In genomic region chr5:134114886-134115805, GRCh38 we compare ENCODE assay signal across 8 cellular contexts. TPM values are rescaled to one million over a fixed set of nuclear protein-coding genes. Genes with fewer than 3 reads are reported as not detected.
DNase-seq lines count a peak whose midpoint lies in the region; ATAC-seq and TF ChIP-seq lines count a peak whose summit lies in the region.

No MANE protein-coding gene starts in this region.

- peaks cover 0 to 18% (median 7%) of the 10 kb centered on the region in 3 donors for H3K27me3 ChIP-seq in psoas muscle (ENCODE audit: insufficient read depth in 3 of 3, low read length in 2 of 3)

- ATAC-seq in GM18907 (IDR thresholded peaks at IDR 0.05; ENCODE audit: unreplicated experiment) (peak; percentile 12), HG03565 (IDR thresholded peaks at IDR 0.05; ENCODE audit: unreplicated experiment) (peak; percentile 5), psoas muscle (no peak)
- peak; percentile 1 for ATAC-seq in activated CD8-positive, alpha-beta T cell treated with anti-CD3 and anti-CD28 coated beads, Interleukin-2, amount 10 ng/mL, durations not matched to agents 7 days and 5 days

- H3K4me1 Mint-ChIP-seq in activated CD8-positive, alpha-beta T cell treated with anti-CD3 and anti-CD28 coated beads, Interleukin-2, amount 10 ng/mL, durations not matched to agents 7 days and 5 days (ENCODE audit: low read depth), result peaks cover 84% of the 10 kb centered on the region

- H3K9me3 ChIP-seq in psoas muscle, result no peaks in the 10 kb centered on the region

- WGBS in psoas muscle, 3 donors, result 6 to 16% (median 7%) methylated on average over 30 to 110 of the region's 110 CpGs

- POLR2A ChIA-PET in activated CD8-positive, alpha-beta T cell treated with anti-CD3 and anti-CD28 coated beads, Interleukin-2, amount 10 ng/mL, durations not matched to agents 7 days and 5 days (lab: Charles Lee), result interaction anchor here (0.6 to 5.6 kb wide), 9 partner anchors 8 to 61 kb away, joined by 3 to 45 read pairs (median 15); no protein-coding TSS in a partner anchor

- DNase-seq in activated CD8-positive, alpha-beta T cell treated with anti-CD3 and anti-CD28 coated beads, Interleukin-2, amount 10 ng/mL, durations not matched to agents 7 days and 5 days, result peak; percentile 73
- DNase-seq in epithelial cell of proximal tubule (ENCODE audit: low read depth) (no peak), psoas muscle (peak in 1 of 2 donors; percentile 42), MV-4-11 (lab: John Stamatoyannopoulos, UW) (no peak), GM19238 (ENCODE audit: insufficient read length, low spot score) (no peak), NCI-H1092 (lab: John Stamatoyannopoulos, UW) (no peak)

- H3K4me3 Mint-ChIP-seq in activated CD8-positive, alpha-beta T cell treated with anti-CD3 and anti-CD28 coated beads, Interleukin-2, amount 10 ng/mL, durations not matched to agents 7 days and 5 days, result peak overlapping the region; percentile 69

- H3K9me3 Mint-ChIP-seq in activated CD8-positive, alpha-beta T cell treated with anti-CD3 and anti-CD28 coated beads, Interleukin-2, amount 10 ng/mL, durations not matched to agents 7 days and 5 days (ENCODE audit: insufficient read depth), result no peaks in the 10 kb centered on the region

- CTCF ChIA-PET in activated CD8-positive, alpha-beta T cell treated with anti-CD3 and anti-CD28 coated beads, Interleukin-2, amount 10 ng/mL, durations not matched to agents 7 days and 5 days (lab: Charles Lee), result no interaction called here

- H3K36me3 ChIP-seq in psoas muscle (ENCODE audit: insufficient read depth in 1 of 2, low read depth in 1 of 2), result no peaks in the 10 kb centered on the region

- H3K4me1 ChIP-seq in psoas muscle, result peaks cover 13% of the 10 kb centered on the region

- peaks cover 42% of the 10 kb centered on the region for H3K36me3 Mint-ChIP-seq in activated CD8-positive, alpha-beta T cell treated with anti-CD3 and anti-CD28 coated beads, Interleukin-2, amount 10 ng/mL, durations not matched to agents 7 days and 5 days (ENCODE audit: low read depth)

- H3K27me3 Mint-ChIP-seq in activated CD8-positive, alpha-beta T cell treated with anti-CD3 and anti-CD28 coated beads, Interleukin-2, amount 10 ng/mL, durations not matched to agents 7 days and 5 days (ENCODE audit: low read depth), result peaks cover 10% of the 10 kb centered on the region

- H3K27ac ChIP-seq in psoas muscle, result no peak overlapping the region

- intact Hi-C loops in psoas muscle (cut with DNase I), result no loop called here

- no peak for TF ChIP-seq CTCF in epithelial cell of proximal tubule (conservative IDR thresholded peaks at IDR 0.05; ENCODE audit: low read depth, low read length)
- no peak for TF ChIP-seq CTCF in psoas muscle (IDR thresholded peaks at IDR 0.05)

- H3K4me3 ChIP-seq in epithelial cell of proximal tubule (ENCODE audit: low read depth, low read length) (peak overlapping the region; percentile 56), psoas muscle (peak overlapping the region; percentile 73)

- H3K27ac Mint-ChIP-seq in activated CD8-positive, alpha-beta T cell treated with anti-CD3 and anti-CD28 coated beads, Interleukin-2, amount 10 ng/mL, durations not matched to agents 7 days and 5 days, result peak overlapping the region; percentile 62

RNA-seq across cellular contexts. Expression of gene TCF7, which starts 0.7 kb away (rescaled TPM):
- total RNA-seq in activated CD8-positive, alpha-beta T cell treated with anti-CD3 and anti-CD28 coated beads, Interleukin-2, amount 10 ng/mL, durations not matched to agents 7 days and 5 days, result 10 to 100 TPM; 93.4 to 97.8 TPM
- 3.5 and 3.6 TPM in 2 replicates for total RNA-seq in epithelial cell of proximal tubule
- 1 to 10 TPM in 2 of 4 donors, under 1 TPM in 2; 0.74 to 2.0 (median 1.0) TPM for total RNA-seq in psoas muscle
- 1 to 10 TPM in 2 of 3 donors, under 1 TPM in 1; 0.24 to 2.6 (median 1.0) TPM for polyA plus RNA-seq in psoas muscle

Comparison
In these comparisons a context has a peak if more than half of its experiments do, and no peak if none do; other contexts are left out.
1. ATAC-seq: peak in GM18907 (single experiment), HG03565 (single experiment) and activated CD8-positive, alpha-beta T cell treated with anti-CD3 and anti-CD28 coated beads, Interleukin-2, amount 10 ng/mL, durations not matched to agents 7 days and 5 days (single experiment); none in psoas muscle (0 of 4).
2. RNA of gene TCF7, which starts 0.7 kb away (total RNA-seq): 93.4 to 97.8 TPM in activated CD8-positive, alpha-beta T cell treated with anti-CD3 and anti-CD28 coated beads, Interleukin-2, amount 10 ng/mL, durations not matched to agents 7 days and 5 days; 3.5 to 3.6 TPM in epithelial cell of proximal tubule and 0.74 to 2.0 TPM in psoas muscle; every median in the first group is over 10 times any median in the second.